8 cellular contexts compared by ENCODE assay signal in the genomic region with DNA sequence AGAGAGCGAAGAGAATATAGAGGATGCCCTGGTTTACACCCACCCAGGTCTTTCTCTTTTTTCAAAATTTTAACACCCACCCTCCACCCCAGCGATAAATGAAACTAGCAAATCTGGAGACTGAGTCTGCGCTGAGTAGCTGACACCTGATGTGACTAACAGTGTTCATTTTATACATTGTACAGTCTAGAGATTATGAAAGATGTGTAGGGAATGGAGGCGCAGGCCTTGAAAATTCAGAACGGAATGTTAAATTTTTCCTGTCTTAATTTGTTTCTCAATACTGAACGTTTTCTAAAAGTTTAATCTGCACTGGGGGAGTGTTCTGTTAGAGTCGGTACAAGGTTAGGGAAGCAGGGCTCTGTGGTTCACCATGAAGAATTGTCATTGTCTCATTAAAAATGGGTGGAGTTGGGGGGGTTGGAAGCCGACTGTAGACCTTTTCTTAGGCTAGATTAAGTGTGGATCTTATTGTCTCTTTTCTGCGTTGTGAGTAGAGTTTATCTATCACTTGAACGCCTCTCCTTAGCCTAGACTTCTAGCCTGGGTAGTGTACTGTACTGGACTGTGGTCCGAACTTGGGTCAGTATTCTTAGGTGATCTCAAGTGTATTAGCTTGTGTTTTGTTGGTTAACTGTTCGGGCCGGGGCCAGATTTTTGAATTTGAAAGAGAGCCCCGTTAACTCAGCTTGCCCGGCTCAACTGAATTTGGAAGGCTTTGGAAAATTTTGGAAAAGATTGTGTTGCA. TPM values are rescaled to one million over a fixed set of nuclear protein-coding genes. Genes with fewer than 3 reads are reported as not detected.
A peak's percentile ranks its signal among the peaks of the same experiment; 100 is the strongest.
DNase-seq lines count a peak whose midpoint lies in the region; ATAC-seq and TF ChIP-seq lines count a peak whose summit lies in the region.

No MANE protein-coding gene starts in this region.

- H3K9ac ChIP-seq in iPS-18a (ENCODE audit: low read length) = peak overlapping the region; percentile 89

- ATAC-seq in stimulated activated naive CD8-positive, alpha-beta T cell treated with anti-CD3 and anti-CD28 coated beads, Interleukin-15, amount 100 ng/mL, for 72 hours = peak; percentile 48

- peak overlapping the region; percentile 85 for H3K4me3 ChIP-seq in WI38 (ENCODE audit: low read depth, low read length)
- H3K4me3 ChIP-seq in iPS-18a (ENCODE audit: low read length) = peak overlapping the region; percentile 97

- H3K9me3 ChIP-seq in iPS-18a (ENCODE audit: control insufficient read depth, low read depth, low read length) = no peaks in the 10 kb centered on the region

- peaks cover 30% of the 10 kb centered on the region for H3K4me1 Mint-ChIP-seq in activated CD4-positive, alpha-beta T cell treated with anti-CD3 and anti-CD28 coated beads, Interleukin-2, amount 10 ng/mL, durations not matched to agents 7 days and 5 days
- H3K4me1 Mint-ChIP-seq in stimulated activated naive CD8-positive, alpha-beta T cell treated with anti-CD3 and anti-CD28 coated beads, Interleukin-15, amount 100 ng/mL, for 72 hours = peaks cover 29% of the 10 kb centered on the region

- no peak for TF ChIP-seq CTCF in WI38 (IDR thresholded peaks at IDR 0.05; ENCODE audit: low read depth, low read length)

- H3K9me3 Mint-ChIP-seq in activated CD4-positive, alpha-beta T cell treated with anti-CD3 and anti-CD28 coated beads, Interleukin-2, amount 10 ng/mL, durations not matched to agents 7 days and 5 days = peaks cover 8% of the 10 kb centered on the region
- peaks cover 9% of the 10 kb centered on the region in 2 donors for H3K9me3 Mint-ChIP-seq in stimulated activated naive CD8-positive, alpha-beta T cell treated with anti-CD3 and anti-CD28 coated beads, Interleukin-15, amount 100 ng/mL, for 72 hours

- H3K4me1 ChIP-seq in iPS-18a (ENCODE audit: control insufficient read depth, low read depth, low read length) = peaks cover 37% of the 10 kb centered on the region

- H3K4me3 Mint-ChIP-seq in activated CD4-positive, alpha-beta T cell treated with anti-CD3 and anti-CD28 coated beads, Interleukin-2, amount 10 ng/mL, durations not matched to agents 7 days and 5 days = no peak overlapping the region
- no peak overlapping the region for H3K4me3 Mint-ChIP-seq in stimulated activated naive CD8-positive, alpha-beta T cell treated with anti-CD3 and anti-CD28 coated beads, Interleukin-15, amount 100 ng/mL, for 72 hours

- peaks cover 6% of the 10 kb centered on the region for H3K36me3 ChIP-seq in iPS-18a (ENCODE audit: control insufficient read depth, low read depth, low read length)

- H3K27me3 ChIP-seq in iPS-18a (ENCODE audit: control insufficient read depth, insufficient read depth, low read length) = no peaks in the 10 kb centered on the region

- no peak overlapping the region for H3K27ac Mint-ChIP-seq in activated CD4-positive, alpha-beta T cell treated with anti-CD3 and anti-CD28 coated beads, Interleukin-2, amount 10 ng/mL, durations not matched to agents 7 days and 5 days
- no peak overlapping the region for H3K27ac Mint-ChIP-seq in stimulated activated naive CD8-positive, alpha-beta T cell treated with anti-CD3 and anti-CD28 coated beads, Interleukin-15, amount 100 ng/mL, for 72 hours

- CTCF ChIA-PET in activated CD4-positive, alpha-beta T cell treated with anti-CD3 and anti-CD28 coated beads, Interleukin-2, amount 10 ng/mL, durations not matched to agents 7 days and 5 days (lab: Charles Lee) = interaction anchor here (1.0 to 1.9 kb wide), 5 partner anchors 10 to 128 kb away, joined by 3 to 5 read pairs (median 4); no protein-coding TSS in a partner anchor

- peak; percentile 28 for DNase-seq in activated CD4-positive, alpha-beta T cell treated with anti-CD3 and anti-CD28 coated beads, Interleukin-2, amount 10 ng/mL, durations not matched to agents 7 days and 5 days
- DNase-seq in activated CD4-positive, alpha-beta T cell treated with anti-CD3 and anti-CD28 coated beads, Interleukin-2, amount 50 U/mL, for 1 hour = no peak
- peak in 1 of 2 donors; percentile 37 for DNase-seq in stimulated activated naive CD8-positive, alpha-beta T cell treated with anti-CD3 and anti-CD28 coated beads, Interleukin-15, amount 100 ng/mL, for 72 hours
- DNase-seq in NK-92 (lab: John Stamatoyannopoulos, UW; ENCODE audit: unreplicated experiment) = no peak
- DNase-seq in activated gamma-delta T cell (lab: John Stamatoyannopoulos, UW) = no peak
- no peak for DNase-seq in epidermal melanocyte (ENCODE audit: insufficient read length, low spot score)

- peaks cover 29% of the 10 kb centered on the region for H3K36me3 Mint-ChIP-seq in activated CD4-positive, alpha-beta T cell treated with anti-CD3 and anti-CD28 coated beads, Interleukin-2, amount 10 ng/mL, durations not matched to agents 7 days and 5 days (ENCODE audit: low read depth)

- POLR2A ChIA-PET in activated CD4-positive, alpha-beta T cell treated with anti-CD3 and anti-CD28 coated beads, Interleukin-2, amount 10 ng/mL, durations not matched to agents 7 days and 5 days (lab: Charles Lee) = interaction anchor here (0.7 to 2.7 kb wide), 2 partner anchors 120 to 225 kb away, joined by 3 to 9 read pairs; partner anchors contain the start of gene RFX8

- H3K27me3 Mint-ChIP-seq in activated CD4-positive, alpha-beta T cell treated with anti-CD3 and anti-CD28 coated beads, Interleukin-2, amount 10 ng/mL, durations not matched to agents 7 days and 5 days = no peaks in the 10 kb centered on the region
- no peaks in the 10 kb centered on the region for H3K27me3 Mint-ChIP-seq in stimulated activated naive CD8-positive, alpha-beta T cell treated with anti-CD3 and anti-CD28 coated beads, Interleukin-15, amount 100 ng/mL, for 72 hours

- H3K27ac ChIP-seq in iPS-18a (ENCODE audit: low read length) = no peak overlapping the region

RNA-seq across cellular contexts. Expression of gene MAP4K4, which starts 1.9 kb away (rescaled TPM):
- 100 to 1,000 TPM; 129 to 142 TPM for total RNA-seq in activated CD4-positive, alpha-beta T cell treated with anti-CD3 and anti-CD28 coated beads, Interleukin-2, amount 10 ng/mL, durations not matched to agents 7 days and 5 days
